Comparison of ENCODE assay signal across 1 cellular context in the genomic region with DNA sequence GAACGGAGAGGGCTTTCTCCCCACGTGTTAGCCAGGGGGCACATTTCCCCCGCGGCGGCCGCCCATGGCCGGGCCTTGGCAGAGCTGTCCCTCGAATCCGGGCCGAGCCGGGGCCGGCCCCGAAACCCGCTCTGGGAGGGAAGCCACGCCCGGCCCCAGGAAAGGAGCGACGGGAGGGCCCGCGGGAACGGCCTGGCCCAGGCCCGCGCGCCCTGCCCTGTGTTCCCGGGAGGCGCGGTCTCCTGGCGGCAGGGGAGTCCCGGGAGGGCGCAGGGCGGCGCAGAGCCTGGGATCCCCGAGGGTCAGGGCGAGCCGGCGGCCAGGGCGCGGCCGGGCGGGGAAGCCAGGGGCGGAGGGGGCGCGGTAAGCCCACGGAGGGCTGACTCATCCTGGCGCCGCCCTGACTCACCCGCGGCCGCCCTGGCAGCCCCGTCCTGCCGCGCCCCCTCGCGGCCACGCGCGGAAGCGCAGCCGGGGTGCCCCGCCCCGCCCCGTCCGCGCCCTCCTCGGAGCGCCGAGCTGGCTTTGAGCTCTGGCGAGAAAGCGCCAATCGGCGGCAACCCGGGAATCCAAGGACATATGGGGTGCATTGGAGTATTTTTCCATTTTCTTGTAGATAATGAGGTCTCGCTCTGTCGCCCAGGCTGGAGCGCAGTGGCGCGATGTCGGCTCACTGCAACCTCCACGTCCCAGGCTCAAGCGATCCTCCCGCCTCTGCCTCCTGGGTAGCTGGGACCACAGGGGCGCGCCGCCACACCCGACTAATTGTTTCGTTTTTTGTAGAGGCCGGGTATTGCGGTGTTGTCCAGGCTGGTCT.
TF ChIP-seq lines count a peak whose summit lies in the region.

No MANE protein-coding gene starts in this region.

TF ChIP-seq in GM12878, 131 proteins besides CTCF, POLR2A, EP300 and RAD21 (continued from another document and continues in another):
- TF ChIP-seq, protein P1, sequence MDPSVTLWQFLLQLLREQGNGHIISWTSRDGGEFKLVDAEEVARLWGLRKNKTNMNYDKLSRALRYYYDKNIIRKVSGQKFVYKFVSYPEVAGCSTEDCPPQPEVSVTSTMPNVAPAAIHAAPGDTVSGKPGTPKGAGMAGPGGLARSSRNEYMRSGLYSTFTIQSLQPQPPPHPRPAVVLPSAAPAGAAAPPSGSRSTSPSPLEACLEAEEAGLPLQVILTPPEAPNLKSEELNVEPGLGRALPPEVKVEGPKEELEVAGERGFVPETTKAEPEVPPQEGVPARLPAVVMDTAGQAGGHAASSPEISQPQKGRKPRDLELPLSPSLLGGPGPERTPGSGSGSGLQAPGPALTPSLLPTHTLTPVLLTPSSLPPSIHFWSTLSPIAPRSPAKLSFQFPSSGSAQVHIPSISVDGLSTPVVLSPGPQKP (IDR thresholded peaks at IDR 0.05; ENCODE audit: low read depth, low read length) = no peak
- TF ChIP-seq EGR1 (IDR thresholded peaks at IDR 0.05; ENCODE audit: borderline replicate concordance in 1 of 2, low read depth in 2 of 2, low read length in 2 of 2) = peak in 1 of 2 experiments; percentile 38; a peak in 1 of 3 replicates
- TF ChIP-seq SMAD5 (IDR thresholded peaks at IDR 0.05; ENCODE audit: low read depth) = no peak
- no peak for TF ChIP-seq CBX3 (IDR thresholded peaks at IDR 0.05; ENCODE audit: borderline replicate concordance, low read depth)
- TF ChIP-seq IRF4 (IDR thresholded peaks at IDR 0.05; ENCODE audit: low read depth, low read length) = no peak
- peak; percentile 54 for TF ChIP-seq SMC3 (IDR thresholded peaks at IDR 0.05; ENCODE audit: borderline replicate concordance, low read length)
- TF ChIP-seq JUNB (IDR thresholded peaks at IDR 0.05) = no peak
- TF ChIP-seq NFXL1 (IDR thresholded peaks at IDR 0.05; ENCODE audit: borderline replicate concordance) = no peak
- TF ChIP-seq, protein P2, sequence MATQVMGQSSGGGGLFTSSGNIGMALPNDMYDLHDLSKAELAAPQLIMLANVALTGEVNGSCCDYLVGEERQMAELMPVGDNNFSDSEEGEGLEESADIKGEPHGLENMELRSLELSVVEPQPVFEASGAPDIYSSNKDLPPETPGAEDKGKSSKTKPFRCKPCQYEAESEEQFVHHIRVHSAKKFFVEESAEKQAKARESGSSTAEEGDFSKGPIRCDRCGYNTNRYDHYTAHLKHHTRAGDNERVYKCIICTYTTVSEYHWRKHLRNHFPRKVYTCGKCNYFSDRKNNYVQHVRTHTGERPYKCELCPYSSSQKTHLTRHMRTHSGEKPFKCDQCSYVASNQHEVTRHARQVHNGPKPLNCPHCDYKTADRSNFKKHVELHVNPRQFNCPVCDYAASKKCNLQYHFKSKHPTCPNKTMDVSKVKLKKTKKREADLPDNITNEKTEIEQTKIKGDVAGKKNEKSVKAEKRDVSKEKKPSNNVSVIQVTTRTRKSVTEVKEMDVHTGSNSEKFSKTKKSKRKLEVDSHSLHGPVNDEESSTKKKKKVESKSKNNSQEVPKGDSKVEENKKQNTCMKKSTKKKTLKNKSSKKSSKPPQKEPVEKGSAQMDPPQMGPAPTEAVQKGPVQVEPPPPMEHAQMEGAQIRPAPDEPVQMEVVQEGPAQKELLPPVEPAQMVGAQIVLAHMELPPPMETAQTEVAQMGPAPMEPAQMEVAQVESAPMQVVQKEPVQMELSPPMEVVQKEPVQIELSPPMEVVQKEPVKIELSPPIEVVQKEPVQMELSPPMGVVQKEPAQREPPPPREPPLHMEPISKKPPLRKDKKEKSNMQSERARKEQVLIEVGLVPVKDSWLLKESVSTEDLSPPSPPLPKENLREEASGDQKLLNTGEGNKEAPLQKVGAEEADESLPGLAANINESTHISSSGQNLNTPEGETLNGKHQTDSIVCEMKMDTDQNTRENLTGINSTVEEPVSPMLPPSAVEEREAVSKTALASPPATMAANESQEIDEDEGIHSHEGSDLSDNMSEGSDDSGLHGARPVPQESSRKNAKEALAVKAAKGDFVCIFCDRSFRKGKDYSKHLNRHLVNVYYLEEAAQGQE (IDR thresholded peaks at IDR 0.05; ENCODE audit: low read depth, low read length) = no peak
- peak; percentile 99 for TF ChIP-seq BACH1 (IDR thresholded peaks at IDR 0.05; ENCODE audit: borderline replicate concordance)
- TF ChIP-seq FOXM1 (IDR thresholded peaks at IDR 0.05; ENCODE audit: low read depth, low read length) = no peak
- TF ChIP-seq, protein P3, sequence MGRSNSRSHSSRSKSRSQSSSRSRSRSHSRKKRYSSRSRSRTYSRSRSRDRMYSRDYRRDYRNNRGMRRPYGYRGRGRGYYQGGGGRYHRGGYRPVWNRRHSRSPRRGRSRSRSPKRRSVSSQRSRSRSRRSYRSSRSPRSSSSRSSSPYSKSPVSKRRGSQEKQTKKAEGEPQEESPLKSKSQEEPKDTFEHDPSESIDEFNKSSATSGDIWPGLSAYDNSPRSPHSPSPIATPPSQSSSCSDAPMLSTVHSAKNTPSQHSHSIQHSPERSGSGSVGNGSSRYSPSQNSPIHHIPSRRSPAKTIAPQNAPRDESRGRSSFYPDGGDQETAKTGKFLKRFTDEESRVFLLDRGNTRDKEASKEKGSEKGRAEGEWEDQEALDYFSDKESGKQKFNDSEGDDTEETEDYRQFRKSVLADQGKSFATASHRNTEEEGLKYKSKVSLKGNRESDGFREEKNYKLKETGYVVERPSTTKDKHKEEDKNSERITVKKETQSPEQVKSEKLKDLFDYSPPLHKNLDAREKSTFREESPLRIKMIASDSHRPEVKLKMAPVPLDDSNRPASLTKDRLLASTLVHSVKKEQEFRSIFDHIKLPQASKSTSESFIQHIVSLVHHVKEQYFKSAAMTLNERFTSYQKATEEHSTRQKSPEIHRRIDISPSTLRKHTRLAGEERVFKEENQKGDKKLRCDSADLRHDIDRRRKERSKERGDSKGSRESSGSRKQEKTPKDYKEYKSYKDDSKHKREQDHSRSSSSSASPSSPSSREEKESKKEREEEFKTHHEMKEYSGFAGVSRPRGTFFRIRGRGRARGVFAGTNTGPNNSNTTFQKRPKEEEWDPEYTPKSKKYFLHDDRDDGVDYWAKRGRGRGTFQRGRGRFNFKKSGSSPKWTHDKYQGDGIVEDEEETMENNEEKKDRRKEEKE (IDR thresholded peaks at IDR 0.05) = 0 out of 2 replicates have a peak, but pooled peaks have one; percentile 15
- TF ChIP-seq SIN3A (IDR thresholded peaks at IDR 0.05; ENCODE audit: low read depth, low read length) = no peak
- peak; percentile 93 for TF ChIP-seq DPF2 (IDR thresholded peaks at IDR 0.05)
- peak; percentile 93 for TF ChIP-seq GATAD2B (conservative IDR thresholded peaks at IDR 0.05; ENCODE audit: low read depth)
- TF ChIP-seq EZH2 (IDR thresholded peaks at IDR 0.05; ENCODE audit: borderline replicate concordance, control insufficient read depth, low read depth, low read length) = no peak
- TF ChIP-seq, protein P4, sequence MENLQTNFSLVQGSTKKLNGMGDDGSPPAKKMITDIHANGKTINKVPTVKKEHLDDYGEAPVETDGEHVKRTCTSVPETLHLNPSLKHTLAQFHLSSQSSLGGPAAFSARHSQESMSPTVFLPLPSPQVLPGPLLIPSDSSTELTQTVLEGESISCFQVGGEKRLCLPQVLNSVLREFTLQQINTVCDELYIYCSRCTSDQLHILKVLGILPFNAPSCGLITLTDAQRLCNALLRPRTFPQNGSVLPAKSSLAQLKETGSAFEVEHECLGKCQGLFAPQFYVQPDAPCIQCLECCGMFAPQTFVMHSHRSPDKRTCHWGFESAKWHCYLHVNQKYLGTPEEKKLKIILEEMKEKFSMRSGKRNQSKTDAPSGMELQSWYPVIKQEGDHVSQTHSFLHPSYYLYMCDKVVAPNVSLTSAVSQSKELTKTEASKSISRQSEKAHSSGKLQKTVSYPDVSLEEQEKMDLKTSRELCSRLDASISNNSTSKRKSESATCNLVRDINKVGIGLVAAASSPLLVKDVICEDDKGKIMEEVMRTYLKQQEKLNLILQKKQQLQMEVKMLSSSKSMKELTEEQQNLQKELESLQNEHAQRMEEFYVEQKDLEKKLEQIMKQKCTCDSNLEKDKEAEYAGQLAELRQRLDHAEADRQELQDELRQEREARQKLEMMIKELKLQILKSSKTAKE (IDR thresholded peaks at IDR 0.05; ENCODE audit: low read depth, poor library complexity, severe bottlenecking) = no peak
- no peak for TF ChIP-seq TCF12 (IDR thresholded peaks at IDR 0.05; ENCODE audit: low read depth, low read length)
- TF ChIP-seq KDM1A (IDR thresholded peaks at IDR 0.05; ENCODE audit: borderline replicate concordance) = no peak
- TF ChIP-seq MEF2A (IDR thresholded peaks at IDR 0.05; ENCODE audit: insufficient read depth, low read depth, low read length) = no peak
- TF ChIP-seq, protein P5, sequence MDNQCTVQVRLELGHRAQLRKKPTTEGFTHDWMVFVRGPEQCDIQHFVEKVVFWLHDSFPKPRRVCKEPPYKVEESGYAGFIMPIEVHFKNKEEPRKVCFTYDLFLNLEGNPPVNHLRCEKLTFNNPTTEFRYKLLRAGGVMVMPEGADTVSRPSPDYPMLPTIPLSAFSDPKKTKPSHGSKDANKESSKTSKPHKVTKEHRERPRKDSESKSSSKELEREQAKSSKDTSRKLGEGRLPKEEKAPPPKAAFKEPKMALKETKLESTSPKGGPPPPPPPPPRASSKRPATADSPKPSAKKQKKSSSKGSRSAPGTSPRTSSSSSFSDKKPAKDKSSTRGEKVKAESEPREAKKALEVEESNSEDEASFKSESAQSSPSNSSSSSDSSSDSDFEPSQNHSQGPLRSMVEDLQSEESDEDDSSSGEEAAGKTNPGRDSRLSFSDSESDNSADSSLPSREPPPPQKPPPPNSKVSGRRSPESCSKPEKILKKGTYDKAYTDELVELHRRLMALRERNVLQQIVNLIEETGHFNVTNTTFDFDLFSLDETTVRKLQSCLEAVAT (IDR thresholded peaks at IDR 0.05) = peak; percentile 30; the same call in 1 of the 2 replicates
- TF ChIP-seq, protein P6, sequence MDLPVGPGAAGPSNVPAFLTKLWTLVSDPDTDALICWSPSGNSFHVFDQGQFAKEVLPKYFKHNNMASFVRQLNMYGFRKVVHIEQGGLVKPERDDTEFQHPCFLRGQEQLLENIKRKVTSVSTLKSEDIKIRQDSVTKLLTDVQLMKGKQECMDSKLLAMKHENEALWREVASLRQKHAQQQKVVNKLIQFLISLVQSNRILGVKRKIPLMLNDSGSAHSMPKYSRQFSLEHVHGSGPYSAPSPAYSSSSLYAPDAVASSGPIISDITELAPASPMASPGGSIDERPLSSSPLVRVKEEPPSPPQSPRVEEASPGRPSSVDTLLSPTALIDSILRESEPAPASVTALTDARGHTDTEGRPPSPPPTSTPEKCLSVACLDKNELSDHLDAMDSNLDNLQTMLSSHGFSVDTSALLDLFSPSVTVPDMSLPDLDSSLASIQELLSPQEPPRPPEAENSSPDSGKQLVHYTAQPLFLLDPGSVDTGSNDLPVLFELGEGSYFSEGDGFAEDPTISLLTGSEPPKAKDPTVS (IDR thresholded peaks at IDR 0.05; ENCODE audit: low read depth, low read length) = no peak
- TF ChIP-seq SUPT20H (IDR thresholded peaks at IDR 0.05; ENCODE audit: borderline replicate concordance, control insufficient read depth, low read depth, low read length) = no peak
- no peak for TF ChIP-seq ZNF217 (IDR thresholded peaks at IDR 0.05)
- no peak for TF ChIP-seq HDAC6 (IDR thresholded peaks at IDR 0.05; ENCODE audit: unreplicated experiment)
- no peak for TF ChIP-seq SRF (IDR thresholded peaks at IDR 0.05; ENCODE audit: low read depth in 2 of 2, low read length in 2 of 2)
- TF ChIP-seq MEF2B (IDR thresholded peaks at IDR 0.05; ENCODE audit: partially characterized antibody, poor library complexity, severe bottlenecking) = no peak
- TF ChIP-seq SREBF2 (IDR thresholded peaks at IDR 0.05; ENCODE audit: low read length) = no peak
- no peak for TF ChIP-seq BRCA1 (IDR thresholded peaks at IDR 0.05; ENCODE audit: low read depth, low read length)
- TF ChIP-seq, protein P7, sequence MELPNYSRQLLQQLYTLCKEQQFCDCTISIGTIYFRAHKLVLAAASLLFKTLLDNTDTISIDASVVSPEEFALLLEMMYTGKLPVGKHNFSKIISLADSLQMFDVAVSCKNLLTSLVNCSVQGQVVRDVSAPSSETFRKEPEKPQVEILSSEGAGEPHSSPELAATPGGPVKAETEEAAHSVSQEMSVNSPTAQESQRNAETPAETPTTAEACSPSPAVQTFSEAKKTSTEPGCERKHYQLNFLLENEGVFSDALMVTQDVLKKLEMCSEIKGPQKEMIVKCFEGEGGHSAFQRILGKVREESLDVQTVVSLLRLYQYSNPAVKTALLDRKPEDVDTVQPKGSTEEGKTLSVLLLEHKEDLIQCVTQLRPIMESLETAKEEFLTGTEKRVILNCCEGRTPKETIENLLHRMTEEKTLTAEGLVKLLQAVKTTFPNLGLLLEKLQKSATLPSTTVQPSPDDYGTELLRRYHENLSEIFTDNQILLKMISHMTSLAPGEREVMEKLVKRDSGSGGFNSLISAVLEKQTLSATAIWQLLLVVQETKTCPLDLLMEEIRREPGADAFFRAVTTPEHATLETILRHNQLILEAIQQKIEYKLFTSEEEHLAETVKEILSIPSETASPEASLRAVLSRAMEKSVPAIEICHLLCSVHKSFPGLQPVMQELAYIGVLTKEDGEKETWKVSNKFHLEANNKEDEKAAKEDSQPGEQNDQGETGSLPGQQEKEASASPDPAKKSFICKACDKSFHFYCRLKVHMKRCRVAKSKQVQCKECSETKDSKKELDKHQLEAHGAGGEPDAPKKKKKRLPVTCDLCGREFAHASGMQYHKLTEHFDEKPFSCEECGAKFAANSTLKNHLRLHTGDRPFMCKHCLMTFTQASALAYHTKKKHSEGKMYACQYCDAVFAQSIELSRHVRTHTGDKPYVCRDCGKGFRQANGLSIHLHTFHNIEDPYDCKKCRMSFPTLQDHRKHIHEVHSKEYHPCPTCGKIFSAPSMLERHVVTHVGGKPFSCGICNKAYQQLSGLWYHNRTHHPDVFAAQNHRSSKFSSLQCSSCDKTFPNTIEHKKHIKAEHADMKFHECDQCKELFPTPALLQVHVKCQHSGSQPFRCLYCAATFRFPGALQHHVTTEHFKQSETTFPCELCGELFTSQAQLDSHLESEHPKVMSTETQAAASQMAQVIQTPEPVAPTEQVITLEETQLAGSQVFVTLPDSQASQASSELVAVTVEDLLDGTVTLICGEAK (IDR thresholded peaks at IDR 0.05; ENCODE audit: borderline replicate concordance) = no peak
- TF ChIP-seq MXI1 (IDR thresholded peaks at IDR 0.05; ENCODE audit: low read depth, low read length) = no peak
- TF ChIP-seq RBBP5 (conservative IDR thresholded peaks at IDR 0.05) = no peak
- TF ChIP-seq ZBED1 (IDR thresholded peaks at IDR 0.05; ENCODE audit: borderline replicate concordance) = no peak
- TF ChIP-seq MTA3 (IDR thresholded peaks at IDR 0.05; ENCODE audit: borderline replicate concordance, low read length) = no peak
- TF ChIP-seq, protein P8, sequence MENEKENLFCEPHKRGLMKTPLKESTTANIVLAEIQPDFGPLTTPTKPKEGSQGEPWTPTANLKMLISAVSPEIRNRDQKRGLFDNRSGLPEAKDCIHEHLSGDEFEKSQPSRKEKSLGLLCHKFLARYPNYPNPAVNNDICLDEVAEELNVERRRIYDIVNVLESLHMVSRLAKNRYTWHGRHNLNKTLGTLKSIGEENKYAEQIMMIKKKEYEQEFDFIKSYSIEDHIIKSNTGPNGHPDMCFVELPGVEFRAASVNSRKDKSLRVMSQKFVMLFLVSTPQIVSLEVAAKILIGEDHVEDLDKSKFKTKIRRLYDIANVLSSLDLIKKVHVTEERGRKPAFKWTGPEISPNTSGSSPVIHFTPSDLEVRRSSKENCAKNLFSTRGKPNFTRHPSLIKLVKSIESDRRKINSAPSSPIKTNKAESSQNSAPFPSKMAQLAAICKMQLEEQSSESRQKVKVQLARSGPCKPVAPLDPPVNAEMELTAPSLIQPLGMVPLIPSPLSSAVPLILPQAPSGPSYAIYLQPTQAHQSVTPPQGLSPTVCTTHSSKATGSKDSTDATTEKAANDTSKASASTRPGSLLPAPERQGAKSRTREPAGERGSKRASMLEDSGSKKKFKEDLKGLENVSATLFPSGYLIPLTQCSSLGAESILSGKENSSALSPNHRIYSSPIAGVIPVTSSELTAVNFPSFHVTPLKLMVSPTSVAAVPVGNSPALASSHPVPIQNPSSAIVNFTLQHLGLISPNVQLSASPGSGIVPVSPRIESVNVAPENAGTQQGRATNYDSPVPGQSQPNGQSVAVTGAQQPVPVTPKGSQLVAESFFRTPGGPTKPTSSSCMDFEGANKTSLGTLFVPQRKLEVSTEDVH (IDR thresholded peaks at IDR 0.05; ENCODE audit: low read depth, partially characterized antibody) = no peak
- no peak for TF ChIP-seq MTA2 (IDR thresholded peaks at IDR 0.05; ENCODE audit: low read depth)
- TF ChIP-seq PAX8 (IDR thresholded peaks at IDR 0.05) = no peak
